In the genomic region with DNA sequence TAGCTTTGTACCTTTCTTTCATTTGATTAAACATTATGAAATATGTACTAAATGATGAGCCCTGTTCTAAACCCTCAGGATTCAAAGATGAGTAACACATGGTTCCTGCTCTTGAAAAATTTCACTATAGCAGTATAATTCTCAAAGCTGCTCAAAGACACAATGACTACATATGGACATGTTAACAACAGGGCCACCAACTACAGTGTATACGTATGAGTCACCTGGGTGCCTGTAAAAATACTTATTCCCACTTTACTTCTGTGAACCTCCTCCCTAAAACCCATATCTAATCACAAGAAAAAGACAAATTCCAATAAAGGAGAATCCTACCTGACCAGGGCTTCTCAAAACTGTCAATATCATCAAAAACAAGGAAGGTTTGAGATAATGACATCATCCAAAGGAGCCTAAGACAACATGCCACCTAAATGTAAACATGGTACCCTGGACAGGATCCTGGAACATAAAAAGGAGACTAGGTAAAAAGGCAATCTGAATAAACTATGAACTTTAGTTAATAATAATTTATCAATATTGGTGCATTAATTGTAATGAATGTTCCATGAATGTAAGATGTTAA, we compare ENCODE assay signal across 2 cellular contexts.
TF ChIP-seq lines count a peak whose summit lies in the region.

No MANE protein-coding gene starts in this region.

TF ChIP-seq in A549, 52 proteins besides CTCF, POLR2A, EP300 and RAD21 (continued from another document):
- TF ChIP-seq, protein P1, sequence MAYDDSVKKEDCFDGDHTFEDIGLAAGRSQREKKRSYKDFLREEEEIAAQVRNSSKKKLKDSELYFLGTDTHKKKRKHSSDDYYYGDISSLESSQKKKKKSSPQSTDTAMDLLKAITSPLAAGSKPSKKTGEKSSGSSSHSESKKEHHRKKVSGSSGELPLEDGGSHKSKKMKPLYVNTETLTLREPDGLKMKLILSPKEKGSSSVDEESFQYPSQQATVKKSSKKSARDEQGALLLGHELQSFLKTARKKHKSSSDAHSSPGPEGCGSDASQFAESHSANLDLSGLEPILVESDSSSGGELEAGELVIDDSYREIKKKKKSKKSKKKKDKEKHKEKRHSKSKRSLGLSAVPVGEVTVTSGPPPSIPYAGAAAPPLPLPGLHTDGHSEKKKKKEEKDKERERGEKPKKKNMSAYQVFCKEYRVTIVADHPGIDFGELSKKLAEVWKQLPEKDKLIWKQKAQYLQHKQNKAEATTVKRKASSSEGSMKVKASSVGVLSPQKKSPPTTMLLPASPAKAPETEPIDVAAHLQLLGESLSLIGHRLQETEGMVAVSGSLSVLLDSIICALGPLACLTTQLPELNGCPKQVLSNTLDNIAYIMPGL (CRISPR knock-in tag; IDR thresholded peaks at IDR 0.05; ENCODE audit: borderline replicate concordance), result no peak
- TF ChIP-seq SREBF2 (IDR thresholded peaks at IDR 0.05) (no peak), FOSL2 (IDR thresholded peaks at IDR 0.05) (no peak), FOSL2 (CRISPR knock-in tag; IDR thresholded peaks at IDR 0.05) (peak; percentile 74), ZFP36 (IDR thresholded peaks at IDR 0.05; ENCODE audit: borderline replicate concordance, partially characterized antibody) (no peak), CBX2 (IDR thresholded peaks at IDR 0.05; ENCODE audit: borderline replicate concordance, low read depth) (no peak), KDM1A (IDR thresholded peaks at IDR 0.05; ENCODE audit: low read depth) (no peak), JUNB (IDR thresholded peaks at IDR 0.05) (no peak), HDAC2 (IDR thresholded peaks at IDR 0.05) (no peak), SMC3 (IDR thresholded peaks at IDR 0.05) (no peak), HOXB13 (CRISPR knock-in tag; IDR thresholded peaks at IDR 0.05; ENCODE audit: low read depth) (no peak), NPAS2 (CRISPR knock-in tag; IDR thresholded peaks at IDR 0.05; ENCODE audit: borderline replicate concordance) (no peak)
- TF ChIP-seq, protein P2, sequence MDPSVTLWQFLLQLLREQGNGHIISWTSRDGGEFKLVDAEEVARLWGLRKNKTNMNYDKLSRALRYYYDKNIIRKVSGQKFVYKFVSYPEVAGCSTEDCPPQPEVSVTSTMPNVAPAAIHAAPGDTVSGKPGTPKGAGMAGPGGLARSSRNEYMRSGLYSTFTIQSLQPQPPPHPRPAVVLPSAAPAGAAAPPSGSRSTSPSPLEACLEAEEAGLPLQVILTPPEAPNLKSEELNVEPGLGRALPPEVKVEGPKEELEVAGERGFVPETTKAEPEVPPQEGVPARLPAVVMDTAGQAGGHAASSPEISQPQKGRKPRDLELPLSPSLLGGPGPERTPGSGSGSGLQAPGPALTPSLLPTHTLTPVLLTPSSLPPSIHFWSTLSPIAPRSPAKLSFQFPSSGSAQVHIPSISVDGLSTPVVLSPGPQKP (IDR thresholded peaks at IDR 0.05; ENCODE audit: low read depth, low read length), result no peak
- TF ChIP-seq, protein P3, sequence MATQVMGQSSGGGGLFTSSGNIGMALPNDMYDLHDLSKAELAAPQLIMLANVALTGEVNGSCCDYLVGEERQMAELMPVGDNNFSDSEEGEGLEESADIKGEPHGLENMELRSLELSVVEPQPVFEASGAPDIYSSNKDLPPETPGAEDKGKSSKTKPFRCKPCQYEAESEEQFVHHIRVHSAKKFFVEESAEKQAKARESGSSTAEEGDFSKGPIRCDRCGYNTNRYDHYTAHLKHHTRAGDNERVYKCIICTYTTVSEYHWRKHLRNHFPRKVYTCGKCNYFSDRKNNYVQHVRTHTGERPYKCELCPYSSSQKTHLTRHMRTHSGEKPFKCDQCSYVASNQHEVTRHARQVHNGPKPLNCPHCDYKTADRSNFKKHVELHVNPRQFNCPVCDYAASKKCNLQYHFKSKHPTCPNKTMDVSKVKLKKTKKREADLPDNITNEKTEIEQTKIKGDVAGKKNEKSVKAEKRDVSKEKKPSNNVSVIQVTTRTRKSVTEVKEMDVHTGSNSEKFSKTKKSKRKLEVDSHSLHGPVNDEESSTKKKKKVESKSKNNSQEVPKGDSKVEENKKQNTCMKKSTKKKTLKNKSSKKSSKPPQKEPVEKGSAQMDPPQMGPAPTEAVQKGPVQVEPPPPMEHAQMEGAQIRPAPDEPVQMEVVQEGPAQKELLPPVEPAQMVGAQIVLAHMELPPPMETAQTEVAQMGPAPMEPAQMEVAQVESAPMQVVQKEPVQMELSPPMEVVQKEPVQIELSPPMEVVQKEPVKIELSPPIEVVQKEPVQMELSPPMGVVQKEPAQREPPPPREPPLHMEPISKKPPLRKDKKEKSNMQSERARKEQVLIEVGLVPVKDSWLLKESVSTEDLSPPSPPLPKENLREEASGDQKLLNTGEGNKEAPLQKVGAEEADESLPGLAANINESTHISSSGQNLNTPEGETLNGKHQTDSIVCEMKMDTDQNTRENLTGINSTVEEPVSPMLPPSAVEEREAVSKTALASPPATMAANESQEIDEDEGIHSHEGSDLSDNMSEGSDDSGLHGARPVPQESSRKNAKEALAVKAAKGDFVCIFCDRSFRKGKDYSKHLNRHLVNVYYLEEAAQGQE (IDR thresholded peaks at IDR 0.05), result no peak

TF ChIP-seq in HCT116, 20 proteins besides CTCF, POLR2A, EP300 and RAD21 (continued from another document):
- TF ChIP-seq, protein P4, sequence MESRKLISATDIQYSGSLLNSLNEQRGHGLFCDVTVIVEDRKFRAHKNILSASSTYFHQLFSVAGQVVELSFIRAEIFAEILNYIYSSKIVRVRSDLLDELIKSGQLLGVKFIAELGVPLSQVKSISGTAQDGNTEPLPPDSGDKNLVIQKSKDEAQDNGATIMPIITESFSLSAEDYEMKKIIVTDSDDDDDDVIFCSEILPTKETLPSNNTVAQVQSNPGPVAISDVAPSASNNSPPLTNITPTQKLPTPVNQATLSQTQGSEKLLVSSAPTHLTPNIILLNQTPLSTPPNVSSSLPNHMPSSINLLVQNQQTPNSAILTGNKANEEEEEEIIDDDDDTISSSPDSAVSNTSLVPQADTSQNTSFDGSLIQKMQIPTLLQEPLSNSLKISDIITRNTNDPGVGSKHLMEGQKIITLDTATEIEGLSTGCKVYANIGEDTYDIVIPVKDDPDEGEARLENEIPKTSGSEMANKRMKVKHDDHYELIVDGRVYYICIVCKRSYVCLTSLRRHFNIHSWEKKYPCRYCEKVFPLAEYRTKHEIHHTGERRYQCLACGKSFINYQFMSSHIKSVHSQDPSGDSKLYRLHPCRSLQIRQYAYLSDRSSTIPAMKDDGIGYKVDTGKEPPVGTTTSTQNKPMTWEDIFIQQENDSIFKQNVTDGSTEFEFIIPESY (IDR thresholded peaks at IDR 0.05; ENCODE audit: extremely low read depth, insufficient replicate concordance, low read length), result no peak
- no peak for TF ChIP-seq SRF (IDR thresholded peaks at IDR 0.05; ENCODE audit: low read depth)
- TF ChIP-seq, protein P5, sequence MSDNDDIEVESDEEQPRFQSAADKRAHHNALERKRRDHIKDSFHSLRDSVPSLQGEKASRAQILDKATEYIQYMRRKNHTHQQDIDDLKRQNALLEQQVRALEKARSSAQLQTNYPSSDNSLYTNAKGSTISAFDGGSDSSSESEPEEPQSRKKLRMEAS (IDR thresholded peaks at IDR 0.05), result no peak
- TF ChIP-seq SP1 (IDR thresholded peaks at IDR 0.05; ENCODE audit: low read depth), result no peak
- no peak for TF ChIP-seq EZH2phosphoT487 (IDR thresholded peaks at IDR 0.05; ENCODE audit: borderline replicate concordance)
- TF ChIP-seq JUND (IDR thresholded peaks at IDR 0.05), result no peak
- TF ChIP-seq YY1 (IDR thresholded peaks at IDR 0.05; ENCODE audit: extremely low read depth, insufficient replicate concordance, low read depth, low read length), result no peak
- no peak for TF ChIP-seq ELF1 (IDR thresholded peaks at IDR 0.05; ENCODE audit: borderline replicate concordance, low read depth)
- TF ChIP-seq SIN3A (IDR thresholded peaks at IDR 0.05; ENCODE audit: low read depth), result no peak
- TF ChIP-seq EGR1 (IDR thresholded peaks at IDR 0.05; ENCODE audit: low read depth), result no peak
- TF ChIP-seq FOSL1 (IDR thresholded peaks at IDR 0.05; ENCODE audit: low read depth), result no peak
- no peak for TF ChIP-seq ZNF274 (IDR thresholded peaks at IDR 0.05; ENCODE audit: low read depth, low read length)
- TF ChIP-seq ZFX (IDR thresholded peaks at IDR 0.05), result no peak
- TF ChIP-seq, protein P3 (IDR thresholded peaks at IDR 0.05; ENCODE audit: low read depth), result no peak
